In genomic region chr7:139687980-139688632, GRCh38 we compare ENCODE assay signal across 1 cellular context.
TF ChIP-seq lines count a peak whose summit lies in the region.

No MANE protein-coding gene starts in this region.

TF ChIP-seq in IMR-90, 13 proteins besides CTCF, POLR2A, EP300 and RAD21 (continued from another document):
- TF ChIP-seq ELK1 (IDR thresholded peaks at IDR 0.05; ENCODE audit: borderline replicate concordance, low read depth, low read length), result no peak
